ENCODE assay signal across 26 cellular contexts in genomic region chr6:168507730-168508129, GRCh38.
"Had no signal": no experiment of that assay in that cellular context is flagged by ENCODE, and none has a peak within 500 bp of the region (broad histone marks: within the 10 kb centered on the region; RNA-seq: fewer than 3 reads in every experiment).

No MANE protein-coding gene starts in this region.

- H3K27me3 ChIP-seq: ascending aorta, breast epithelium had no signal

- H3K4me3 ChIP-seq: ascending aorta, breast epithelium, PC-9 had no signal

- H3K27ac ChIP-seq: ascending aorta, breast epithelium, PC-9, RWPE1, WERI-Rb-1 had no signal

- H3K36me3 ChIP-seq: breast epithelium, WERI-Rb-1 had no signal

- H3K4me2 ChIP-seq: PC-9 had no signal

- H3K4me1 ChIP-seq: ascending aorta, breast epithelium had no signal

- ATAC-seq: activated CD8-positive, alpha-beta T cell treated with anti-CD3 and anti-CD28 coated beads for 36 hours; Right ventricle myocardium inferior; SK-N-SH treated with all-trans-retinoic acid at 6 μM for 48 hours; T-cell; T-helper 17 cell had no signal

- DNase-seq: activated CD4-positive, alpha-beta T cell treated with anti-CD3 and anti-CD28 coated beads for 1 hour; activated CD4-positive, alpha-beta T cell treated with anti-CD3 and anti-CD28 coated beads for 48 hours; activated CD4-positive, alpha-beta T cell treated with anti-CD3 and anti-CD28 coated beads, Interleukin-2, amount 50 U/mL, for 4 hours; activated CD4-positive, CD25-positive, alpha-beta regulatory T cell; activated CD8-positive, alpha-beta T cell treated with anti-CD3 and anti-CD28 coated beads for 36 hours; activated gamma-delta T cell; activated naive CD4-positive, alpha-beta T cell treated with Interleukin-2 at 50 U/mL for 16 hours; activated naive CD8-positive, alpha-beta T cell treated with anti-CD3 and anti-CD28 coated beads, Interleukin-2, amount 10 ng/mL, durations not matched to agents 7 days and 5 days; activated T-cell treated with anti-CD3 and anti-CD28 coated beads, Interleukin-2, amount 50 U/mL, for 24 hours; amygdala; Karpas-422; KBM-7; NCI-H1105; NCI-H1417 treated with DMSO at 0.1 percent for 48 hours; NCI-H1694 treated with DMSO at 0.1 percent for 48 hours; NCI-H2029; PC-9; SIG-M5; T-cell; T-helper 17 cell; WERI-Rb-1 had no signal
